In genomic region chr4:171621646-171622045, GRCh38 we compare ENCODE assay signal across 16 cellular contexts.
A peak's percentile ranks its signal among the peaks of the same experiment; 100 is the strongest.
DNase-seq lines count a peak whose midpoint lies in the region; ATAC-seq and TF ChIP-seq lines count a peak whose summit lies in the region.
"Had no signal": no experiment of that assay in that cellular context is flagged by ENCODE, and none has a peak within 500 bp of the region (broad histone marks: within the 10 kb centered on the region; RNA-seq: fewer than 3 reads in every experiment).

No MANE protein-coding gene starts in this region.

- H3K4me1 ChIP-seq in ovary (ENCODE audit: insufficient read depth): no peaks in the 10 kb centered on the region
- H3K4me1 ChIP-seq: body of pancreas, heart right ventricle, psoas muscle had no signal

- DNase-seq in globus pallidus (ENCODE audit: low spot score): peak; percentile 21
- DNase-seq in activated CD8-positive, alpha-beta T cell treated with anti-CD3 and anti-CD28 coated beads, Interleukin-2, amount 10 ng/mL, durations not matched to agents 7 days and 5 days: no peak
- DNase-seq in natural killer cell treated with Interleukin-12 subunit alpha and Interleukin-12 subunit beta and Interleukin-15 and Interleukin-18, amount 100 ng/mL, for 72 hours (ENCODE audit: low spot score): no peak
- DNase-seq in OCI-M2 (lab: John Stamatoyannopoulos, UW; ENCODE audit: unreplicated experiment): no peak
- DNase-seq in ovary: no peak
- DNase-seq: body of pancreas, DMS79, heart right ventricle, left cardiac atrium, NCI-H2107, NCI-H82, psoas muscle had no signal

- no peaks in the 10 kb centered on the region for H3K36me3 ChIP-seq in ovary
- H3K36me3 ChIP-seq: heart right ventricle had no signal

- no peaks in the 10 kb centered on the region for H3K4me1 Mint-ChIP-seq in activated CD8-positive, alpha-beta T cell treated with anti-CD3 and anti-CD28 coated beads, Interleukin-2, amount 10 ng/mL, durations not matched to agents 7 days and 5 days (ENCODE audit: low read depth)
- no peaks in the 10 kb centered on the region for H3K4me1 Mint-ChIP-seq in natural killer cell treated with Interleukin-12 subunit alpha and Interleukin-12 subunit beta and Interleukin-15 and Interleukin-18, amount 100 ng/mL, for 72 hours (ENCODE audit: low read depth in 2 of 2)
- H3K4me1 Mint-ChIP-seq: activated naive CD4-positive, alpha-beta T cell treated with anti-CD3 and anti-CD28 coated beads, Interleukin-2, amount 50 U/mL, for 24 hours had no signal

- TF ChIP-seq CTCF in ovary (IDR thresholded peaks at IDR 0.05): no peak

- TF ChIP-seq EP300 in ovary (IDR thresholded peaks at IDR 0.05): no peak

- H3K27ac ChIP-seq in ovary: no peak overlapping the region
- H3K27ac ChIP-seq: body of pancreas, heart right ventricle, psoas muscle had no signal

- no peaks in the 10 kb centered on the region for H3K9me3 ChIP-seq in ovary
- H3K9me3 ChIP-seq: body of pancreas, psoas muscle had no signal

- H3K36me3 Mint-ChIP-seq in activated CD8-positive, alpha-beta T cell treated with anti-CD3 and anti-CD28 coated beads, Interleukin-2, amount 10 ng/mL, durations not matched to agents 7 days and 5 days (ENCODE audit: low read depth): no peaks in the 10 kb centered on the region
- peaks cover 10% of the 10 kb centered on the region for H3K36me3 Mint-ChIP-seq in natural killer cell treated with Interleukin-12 subunit alpha and Interleukin-12 subunit beta and Interleukin-15 and Interleukin-18, amount 100 ng/mL, for 72 hours
- H3K36me3 Mint-ChIP-seq: activated naive CD4-positive, alpha-beta T cell treated with anti-CD3 and anti-CD28 coated beads, Interleukin-2, amount 50 U/mL, for 24 hours had no signal

- H3K4me3 Mint-ChIP-seq in activated CD8-positive, alpha-beta T cell treated with anti-CD3 and anti-CD28 coated beads, Interleukin-2, amount 10 ng/mL, durations not matched to agents 7 days and 5 days: no peak overlapping the region
- no peak overlapping the region for H3K4me3 Mint-ChIP-seq in natural killer cell treated with Interleukin-12 subunit alpha and Interleukin-12 subunit beta and Interleukin-15 and Interleukin-18, amount 100 ng/mL, for 72 hours
- H3K4me3 Mint-ChIP-seq: activated naive CD4-positive, alpha-beta T cell treated with anti-CD3 and anti-CD28 coated beads, Interleukin-2, amount 50 U/mL, for 24 hours had no signal

- no peak overlapping the region for H3K27ac Mint-ChIP-seq in activated CD8-positive, alpha-beta T cell treated with anti-CD3 and anti-CD28 coated beads, Interleukin-2, amount 10 ng/mL, durations not matched to agents 7 days and 5 days
- no peak overlapping the region for H3K27ac Mint-ChIP-seq in natural killer cell treated with Interleukin-12 subunit alpha and Interleukin-12 subunit beta and Interleukin-15 and Interleukin-18, amount 100 ng/mL, for 72 hours
- H3K27ac Mint-ChIP-seq: activated naive CD4-positive, alpha-beta T cell treated with anti-CD3 and anti-CD28 coated beads, Interleukin-2, amount 50 U/mL, for 24 hours had no signal

- POLR2A ChIA-PET in activated CD8-positive, alpha-beta T cell treated with anti-CD3 and anti-CD28 coated beads, Interleukin-2, amount 10 ng/mL, durations not matched to agents 7 days and 5 days (lab: Charles Lee): no interaction called here

- peak; percentile 49 for ATAC-seq in GM18861 (IDR thresholded peaks at IDR 0.05; ENCODE audit: unreplicated experiment)
- ATAC-seq in GM21529 (IDR thresholded peaks at IDR 0.05; ENCODE audit: unreplicated experiment): peak; percentile 68
- peak; percentile 61 for ATAC-seq in HG03196 (IDR thresholded peaks at IDR 0.05; ENCODE audit: unreplicated experiment)
- no peak for ATAC-seq in activated CD8-positive, alpha-beta T cell treated with anti-CD3 and anti-CD28 coated beads, Interleukin-2, amount 10 ng/mL, durations not matched to agents 7 days and 5 days
- no peak for ATAC-seq in natural killer cell treated with Interleukin-12 subunit alpha and Interleukin-12 subunit beta and Interleukin-15 and Interleukin-18, amount 100 ng/mL, for 72 hours
- ATAC-seq: body of pancreas, heart right ventricle, left cardiac atrium, psoas muscle had no signal

- H3K9me3 Mint-ChIP-seq in activated CD8-positive, alpha-beta T cell treated with anti-CD3 and anti-CD28 coated beads, Interleukin-2, amount 10 ng/mL, durations not matched to agents 7 days and 5 days (ENCODE audit: insufficient read depth): no peaks in the 10 kb centered on the region
- peaks cover 7% of the 10 kb centered on the region for H3K9me3 Mint-ChIP-seq in natural killer cell treated with Interleukin-12 subunit alpha and Interleukin-12 subunit beta and Interleukin-15 and Interleukin-18, amount 100 ng/mL, for 72 hours

- H3K27me3 Mint-ChIP-seq in activated CD8-positive, alpha-beta T cell treated with anti-CD3 and anti-CD28 coated beads, Interleukin-2, amount 10 ng/mL, durations not matched to agents 7 days and 5 days (ENCODE audit: low read depth): no peaks in the 10 kb centered on the region
- no peaks in the 10 kb centered on the region for H3K27me3 Mint-ChIP-seq in natural killer cell treated with Interleukin-12 subunit alpha and Interleukin-12 subunit beta and Interleukin-15 and Interleukin-18, amount 100 ng/mL, for 72 hours
- H3K27me3 Mint-ChIP-seq: activated naive CD4-positive, alpha-beta T cell treated with anti-CD3 and anti-CD28 coated beads, Interleukin-2, amount 50 U/mL, for 24 hours had no signal

- intact Hi-C loops in ovary (cut with DNase I): no loop called here

- TF ChIP-seq POLR2A in ovary (IDR thresholded peaks at IDR 0.05): no peak

- no peaks in the 10 kb centered on the region for H3K27me3 ChIP-seq in ovary
- H3K27me3 ChIP-seq: body of pancreas, heart right ventricle had no signal

- CTCF ChIA-PET in activated CD8-positive, alpha-beta T cell treated with anti-CD3 and anti-CD28 coated beads, Interleukin-2, amount 10 ng/mL, durations not matched to agents 7 days and 5 days (lab: Charles Lee): no interaction called here

- no peak overlapping the region for H3K4me3 ChIP-seq in ovary
- H3K4me3 ChIP-seq: body of pancreas, heart right ventricle, psoas muscle had no signal

Comparison
In these comparisons a context has a peak if more than half of its experiments do, and no peak if none do; other contexts are left out.
1. ATAC-seq: peak in GM18861 (single experiment), GM21529 (single experiment) and HG03196 (single experiment); none in activated CD8-positive, alpha-beta T cell treated with anti-CD3 and anti-CD28 coated beads, Interleukin-2, amount 10 ng/mL, durations not matched to agents 7 days and 5 days (single experiment) and natural killer cell treated with Interleukin-12 subunit alpha and Interleukin-12 subunit beta and Interleukin-15 and Interleukin-18, amount 100 ng/mL, for 72 hours (0 of 2).